1 cellular context compared by ENCODE assay signal in the genomic region with DNA sequence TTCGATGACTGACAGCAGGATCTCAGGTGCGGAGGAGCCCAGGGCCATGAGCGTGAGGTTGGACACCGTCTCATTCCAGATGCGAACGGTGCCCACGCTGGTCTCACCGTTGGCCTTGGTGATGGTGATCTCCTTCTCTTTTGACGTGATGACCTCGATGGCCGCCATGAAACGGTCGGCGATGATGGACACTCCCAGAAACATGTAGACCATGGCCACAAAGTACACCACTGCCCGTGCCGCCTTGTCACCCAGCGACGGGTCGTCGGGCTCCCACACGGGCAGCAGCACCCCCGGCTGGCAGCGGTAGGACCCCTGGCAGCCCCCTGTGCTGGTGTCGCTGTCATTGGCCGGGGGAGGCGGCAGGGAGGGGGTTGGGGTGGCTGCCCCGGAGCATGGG.
TF ChIP-seq lines count a peak whose summit lies in the region.

No MANE protein-coding gene starts in this region.

TF ChIP-seq in WTC11, 78 proteins besides CTCF, POLR2A, EP300 and RAD21 (continued from another document):
- TF ChIP-seq NR2C2 (CRISPR knock-in tag; IDR thresholded peaks at IDR 0.05): no peak
- TF ChIP-seq, protein P1, sequence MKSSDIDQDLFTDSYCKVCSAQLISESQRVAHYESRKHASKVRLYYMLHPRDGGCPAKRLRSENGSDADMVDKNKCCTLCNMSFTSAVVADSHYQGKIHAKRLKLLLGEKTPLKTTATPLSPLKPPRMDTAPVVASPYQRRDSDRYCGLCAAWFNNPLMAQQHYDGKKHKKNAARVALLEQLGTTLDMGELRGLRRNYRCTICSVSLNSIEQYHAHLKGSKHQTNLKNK (CRISPR knock-in tag; IDR thresholded peaks at IDR 0.05): no peak
TF ChIP-seq in WTC11: peak in this region for 0.
